ENCODE assay signal across 31 cellular contexts in genomic region chrX:13067842-13068241, GRCh38. TPM values are rescaled to one million over a fixed set of nuclear protein-coding genes. Genes with fewer than 3 reads are reported as not detected.
"Had no signal": no experiment of that assay in that cellular context is flagged by ENCODE, and none has a peak within 500 bp of the region (broad histone marks: within the 10 kb centered on the region; RNA-seq: fewer than 3 reads in every experiment).

No MANE protein-coding gene starts in this region.

- H3K27me3 ChIP-seq: neural progenitor cell, ovary, right lobe of liver, sigmoid colon, suprapubic skin, testis, tibial artery, transverse colon, upper lobe of left lung, vagina had no signal

- H3K27ac ChIP-seq: neural progenitor cell, ovary, parathyroid adenoma, psoas muscle, right lobe of liver, sigmoid colon, suprapubic skin, testis, tibial artery, transverse colon, upper lobe of left lung, vagina had no signal

- H3K4me1 ChIP-seq: neural progenitor cell, parathyroid adenoma, psoas muscle, right lobe of liver, sigmoid colon, suprapubic skin, testis, transverse colon, upper lobe of left lung, vagina had no signal

- H3K4me2 ChIP-seq: neural progenitor cell had no signal

- H2AFZ ChIP-seq: neural progenitor cell, parathyroid adenoma had no signal

- H3K9ac ChIP-seq: neural progenitor cell, parathyroid adenoma had no signal

- DNase-seq: naive thymus-derived CD4-positive, alpha-beta T cell; natural killer cell; occipital lobe; ovary; posterior cingulate gyrus; psoas muscle; right cardiac atrium; right lobe of liver; sigmoid colon; small intestine; stimulated activated CD4-positive, alpha-beta T cell treated with anti-CD3 and anti-CD28 coated beads, Interleukin-15, amount 100 ng/mL, for 24 hours; stimulated activated CD4-positive, alpha-beta T cell treated with anti-CD3 and anti-CD28 coated beads, Interleukin-2, amount 100 ng/mL, for 24 hours; stimulated activated CD4-positive, alpha-beta T cell treated with anti-CD3 and anti-CD28 coated beads, Interleukin-2, amount 100 ng/mL, for 48 hours; stimulated activated CD4-positive, alpha-beta T cell treated with anti-CD3 and anti-CD28 coated beads, Interleukin-4, amount 100 ng/mL, for 24 hours; stimulated activated naive CD4-positive, alpha-beta T cell; stimulated activated naive CD8-positive, alpha-beta T cell treated with anti-CD3 and anti-CD28 coated beads, Interleukin-15, amount 100 ng/mL, for 72 hours; stimulated activated naive CD8-positive, alpha-beta T cell treated with anti-CD3 and anti-CD28 coated beads, Interleukin-15, Interleukin-2, amounts not matched to agents 100 U/mL and 50 U/mL, for 24 hours; substantia nigra; testis; tibial artery; transverse colon; upper lobe of left lung had no signal

- H3K79me2 ChIP-seq: parathyroid adenoma had no signal

- H3K9me3 ChIP-seq: ovary, suprapubic skin, testis, transverse colon, vagina had no signal

- H3K36me3 ChIP-seq: neural progenitor cell, ovary, right lobe of liver, sigmoid colon, suprapubic skin, tibial artery, transverse colon, upper lobe of left lung, vagina had no signal

- ATAC-seq: naive thymus-derived CD4-positive, alpha-beta T cell; natural killer cell; psoas muscle; right cardiac atrium; right lobe of liver; stimulated activated effector memory CD8-positive, alpha-beta T cell treated with anti-CD3 and anti-CD28 coated beads, Interleukin-12 subunit alpha, Interleukin-12 subunit beta, amount 100 ng/mL, for 72 hours; stimulated activated naive CD8-positive, alpha-beta T cell treated with anti-CD3 and anti-CD28 coated beads, Interleukin-15, amount 100 ng/mL, for 72 hours; stimulated activated naive CD8-positive, alpha-beta T cell treated with anti-CD3 and anti-CD28 coated beads, Interleukin-15, Interleukin-2, amounts not matched to agents 100 U/mL and 50 U/mL, for 24 hours had no signal

- H3K4me3 ChIP-seq: neural progenitor cell, ovary, psoas muscle, right lobe of liver, sigmoid colon, suprapubic skin, testis, tibial artery, transverse colon, upper lobe of left lung, vagina had no signal

RNA-seq across cellular contexts. Expression of gene FAM9C, which starts 23.4 kb away (rescaled TPM):
- total RNA-seq: natural killer cell, osteoblast, progenitor cell of endocrine pancreas, renal cortical epithelial cell, right cardiac atrium, right lobe of liver, sigmoid colon, suprapubic skin, vagina had no signal
- polyA plus RNA-seq: naive thymus-derived CD4-positive, alpha-beta T cell; neural cell; psoas muscle; small intestine had no signal
